ENCODE assay signal across 30 cellular contexts in genomic region chr13:75855216-75855615, GRCh38.
"Had no signal": no experiment of that assay in that cellular context is flagged by ENCODE, and none has a peak within 500 bp of the region (broad histone marks: within the 10 kb centered on the region; RNA-seq: fewer than 3 reads in every experiment).

No MANE protein-coding gene starts in this region.

- ATAC-seq: left colon; left lung; lower lobe of right lung; natural killer cell; pancreas; psoas muscle; right lobe of liver; stimulated activated memory B cell treated with anti-CD40 and anti-IgM and Interleukin-4, amounts not matched to agents 10 μg/mL and 1 μg/mL and 100 μg/mL, for 72 hours; stimulated activated naive CD8-positive, alpha-beta T cell treated with anti-CD3 and anti-CD28 coated beads, Interleukin-15, amount 100 ng/mL, for 72 hours had no signal

- H3K4me1 Mint-ChIP-seq: immature natural killer cell; mesothelial cell of epicardium; naive B cell; natural killer cell; neural progenitor cell; stimulated activated memory B cell treated with anti-CD40 and anti-IgM and Interleukin-4, amounts not matched to agents 10 μg/mL and 1 μg/mL and 100 μg/mL, for 72 hours; stimulated activated naive CD8-positive, alpha-beta T cell treated with anti-CD3 and anti-CD28 coated beads, Interleukin-15, amount 100 ng/mL, for 72 hours had no signal

- H3K27ac ChIP-seq: left lung, lower lobe of right lung, neural progenitor cell, neutrophil, pancreas, psoas muscle, right lobe of liver, thoracic aorta, tibial artery, upper lobe of right lung had no signal

- H3K27me3 ChIP-seq: left lung, neural progenitor cell, neutrophil, pancreas, right lobe of liver, tibial artery, upper lobe of right lung had no signal

- H3K4me3 Mint-ChIP-seq: immature natural killer cell; mesothelial cell of epicardium; naive B cell; natural killer cell; nephron progenitor cell; neural progenitor cell; stimulated activated memory B cell treated with anti-CD40 and anti-IgM and Interleukin-4, amounts not matched to agents 10 μg/mL and 1 μg/mL and 100 μg/mL, for 72 hours; stimulated activated naive CD8-positive, alpha-beta T cell treated with anti-CD3 and anti-CD28 coated beads, Interleukin-15, amount 100 ng/mL, for 72 hours had no signal

- H3K36me3 Mint-ChIP-seq: natural killer cell, neural progenitor cell had no signal

- H3K9me3 Mint-ChIP-seq: immature natural killer cell; mesothelial cell of epicardium; naive B cell; natural killer cell; nephron progenitor cell; neural progenitor cell; stimulated activated memory B cell treated with anti-CD40 and anti-IgM and Interleukin-4, amounts not matched to agents 10 μg/mL and 1 μg/mL and 100 μg/mL, for 72 hours; stimulated activated naive CD8-positive, alpha-beta T cell treated with anti-CD3 and anti-CD28 coated beads, Interleukin-15, amount 100 ng/mL, for 72 hours had no signal

- H3K27ac Mint-ChIP-seq: immature natural killer cell; mesothelial cell of epicardium; natural killer cell; nephron progenitor cell; neural progenitor cell; stimulated activated memory B cell treated with anti-CD40 and anti-IgM and Interleukin-4, amounts not matched to agents 10 μg/mL and 1 μg/mL and 100 μg/mL, for 72 hours; stimulated activated naive CD8-positive, alpha-beta T cell treated with anti-CD3 and anti-CD28 coated beads, Interleukin-15, amount 100 ng/mL, for 72 hours had no signal

- DNase-seq: hypothalamus; immature natural killer cell; kidney; left colon; left lung; lower lobe of right lung; mammary epithelial cell; mesenchymal stem cell; naive B cell; natural killer cell; nephron progenitor cell; pancreas; psoas muscle; right lobe of liver; stimulated activated CD4-positive, alpha-beta T cell treated with anti-CD3 and anti-CD28 coated beads, Interleukin-1b, Interleukin-23, amount 100 ng/mL, for 48 hours; stimulated activated CD4-positive, alpha-beta T cell treated with anti-CD3 and anti-CD28 coated beads, Interleukin-2, amount 100 ng/mL, for 48 hours; stimulated activated CD4-positive, alpha-beta T cell treated with anti-CD3 and anti-CD28 coated beads, Interleukin-4, amount 100 ng/mL, for 4 hours; stimulated activated CD8-positive, alpha-beta memory T cell treated with anti-CD3 and anti-CD28 coated beads, Interleukin-4, amount 100 ng/mL, for 48 hours; stimulated activated naive CD4-positive, alpha-beta T cell treated with Interleukin-2 at 50 U/mL for 16 hours; stimulated activated naive CD8-positive, alpha-beta T cell treated with anti-CD3 and anti-CD28 coated beads, Interleukin-15, amount 100 ng/mL, for 72 hours; substantia nigra; tibial artery; trophoblast cell; upper lobe of right lung had no signal

- H3K27me3 Mint-ChIP-seq: naive B cell; stimulated activated memory B cell treated with anti-CD40 and anti-IgM and Interleukin-4, amounts not matched to agents 10 μg/mL and 1 μg/mL and 100 μg/mL, for 72 hours; stimulated activated naive CD8-positive, alpha-beta T cell treated with anti-CD3 and anti-CD28 coated beads, Interleukin-15, amount 100 ng/mL, for 72 hours had no signal

- H3K4me3 ChIP-seq: left lung, lower lobe of right lung, neural progenitor cell, pancreas, psoas muscle, right lobe of liver, smooth muscle cell, thoracic aorta, tibial artery, upper lobe of right lung had no signal
